In genomic region chr9:98255578-98256296, GRCh38 we compare ENCODE assay signal across 8 cellular contexts. TPM values are rescaled to one million over a fixed set of nuclear protein-coding genes. Genes with fewer than 3 reads are reported as not detected.
DNase-seq lines count a peak whose midpoint lies in the region; ATAC-seq, FAIRE-seq and TF ChIP-seq lines count a peak whose summit lies in the region.

Gene TBC1D2, minus strand, starts transcription at chr9:98255649. Its CDS starts 108 bp downstream, at chr9:98255541.

- H3K9me3 ChIP-seq in ascending aorta = no peaks in the 10 kb centered on the region
- no peaks in the 10 kb centered on the region for H3K9me3 ChIP-seq in right cardiac atrium (ENCODE audit: control insufficient read depth, low read length)

- no peak for FAIRE-seq in urothelium cell line (lab: Jason Lieb, UNC)

- H3K27ac ChIP-seq in ascending aorta (peak within 1 kb of the TSS; percentile 91 to 95), right cardiac atrium (ENCODE audit: low read length) (peak within 1 kb of the TSS; percentile 95)

- intact Hi-C loops in ascending aorta (cut with DNase I) (loop anchor here (2.0 to 5.0 kb wide), 7 partner anchors 63 to 1568 kb away; partner anchors contain the start of genes ANKS6, CORO2A, NANS and TDRD7), right cardiac atrium (cut with DNase I) (loop anchor here in 3 of 4 donors (5.0 to 10.0 kb wide), 3 partner anchors 181 to 333 kb away; partner anchors contain the start of gene TRMO (in 2 of the 3))

- H3K4me1 ChIP-seq in ascending aorta (peaks cover 0 to 15% of the 10 kb centered on the region in 2 donors), right cardiac atrium (ENCODE audit: control insufficient read depth, insufficient read depth, low read length) (no peaks in the 10 kb centered on the region)

- TF ChIP-seq POLR2A in GM18505 (IDR thresholded peaks at IDR 0.05; ENCODE audit: borderline replicate concordance, extremely low read depth, insufficient read depth, insufficient read length) = peak; percentile 83

- no peaks in the 10 kb centered on the region for H3K36me3 ChIP-seq in ascending aorta

- H3K27me3 ChIP-seq in ascending aorta (no peaks in the 10 kb centered on the region), right cardiac atrium (ENCODE audit: control insufficient read depth, insufficient read depth) (no peaks in the 10 kb centered on the region)

- peak within 1 kb of the TSS; percentile 71 to 72 for H3K4me3 ChIP-seq in ascending aorta
- H3K4me3 ChIP-seq in right cardiac atrium (ENCODE audit: low read length) = peak within 1 kb of the TSS; percentile 77

- peak; percentile 85 for ATAC-seq in GM18505 (IDR thresholded peaks at IDR 0.05; ENCODE audit: unreplicated experiment)
- ATAC-seq in HG02970 (IDR thresholded peaks at IDR 0.05; ENCODE audit: low FRiP score, unreplicated experiment) = peak; percentile 85
- peak; percentile 97 to 98 for ATAC-seq in right cardiac atrium

- DNase-seq in NCI-H187 (lab: John Stamatoyannopoulos, UW) (peak; percentile 74 to 78), T-helper 2 cell (peak; percentile 96 to 97 (median 97)), ascending aorta (ENCODE audit: low spot score in 2 of 2) (peak; percentile 81 to 97), right cardiac atrium (peak; percentile 94 to 98 (median 98)), pulmonary artery endothelial cell (ENCODE audit: low read depth, low spot score) (peak; percentile 77), urothelium cell line (ENCODE audit: low spot score) (peak; percentile 98)

- TF ChIP-seq CTCF in ascending aorta (IDR thresholded peaks at IDR 0.05) = peak in 1 of 3 experiments; percentile 10

- WGBS in right cardiac atrium = under 1% methylated on average over 64 of the region's 64 CpGs

RNA-seq across cellular contexts. Expression of gene TBC1D2, which starts in this region (rescaled TPM):
- total RNA-seq in ascending aorta (32.5 TPM), right cardiac atrium (1 to 10 TPM; 2.5 to 3.5 (median 3.2) TPM), pulmonary artery endothelial cell (5.0 and 5.7 TPM in 2 replicates)
- 1.6 TPM for polyA plus RNA-seq in right cardiac atrium

Comparison
In these comparisons a context has a peak if more than half of its experiments do, and no peak if none do; other contexts are left out.
1. Peak in every context shown above with its lines: DNase-seq, ATAC-seq, H3K4me3 ChIP-seq and H3K27ac ChIP-seq.